In the genomic region with DNA sequence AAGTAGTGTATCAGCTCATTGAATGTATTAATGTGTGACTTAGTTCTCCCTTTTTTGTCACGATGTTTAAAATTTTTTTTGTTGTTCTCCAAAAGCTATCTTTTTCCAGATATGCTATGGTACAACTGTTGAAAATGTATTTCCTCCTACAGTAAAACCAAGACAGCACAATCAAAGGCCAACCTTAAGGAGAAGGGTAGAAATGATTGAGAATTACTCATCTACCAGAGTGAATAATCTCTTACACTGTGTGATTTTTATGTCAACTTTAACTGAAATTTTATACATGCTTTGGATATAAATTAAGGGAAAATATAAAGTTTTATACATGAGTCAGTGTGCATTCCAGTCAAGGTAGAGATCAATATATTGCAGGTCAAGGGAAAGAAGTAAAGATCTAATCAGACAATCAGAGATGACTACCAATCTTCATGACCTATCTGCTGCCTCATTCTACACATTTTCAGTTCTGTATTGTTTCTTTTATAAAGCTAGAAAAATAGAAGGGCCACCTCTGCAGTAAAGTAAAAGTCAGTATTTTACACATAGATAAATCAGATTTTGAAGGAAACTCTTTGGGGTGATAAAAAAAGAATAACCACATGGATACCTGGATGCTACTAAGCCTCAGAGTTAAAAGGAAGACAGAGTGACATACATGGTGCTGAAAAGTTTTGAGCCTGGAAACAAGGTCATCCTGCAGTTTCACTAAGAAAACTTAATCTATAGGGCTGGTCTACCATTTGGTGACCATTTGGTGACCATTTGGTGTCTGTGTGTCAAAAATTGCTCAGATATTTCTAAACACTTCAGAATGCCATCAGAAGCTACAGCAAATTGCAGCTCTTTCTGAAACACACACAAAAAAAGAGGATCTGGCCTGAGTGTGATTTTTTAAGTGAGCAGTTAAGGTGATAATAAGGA, we compare ENCODE assay signal across 8 cellular contexts. TPM values are rescaled to one million over a fixed set of nuclear protein-coding genes. Genes with fewer than 3 reads are reported as not detected.
DNase-seq lines count a peak whose midpoint lies in the region; ATAC-seq and TF ChIP-seq lines count a peak whose summit lies in the region.

No MANE protein-coding gene starts in this region.

- H3K4me1 ChIP-seq in iPS-15b (ENCODE audit: control insufficient read depth, insufficient read depth, low read length), result peaks cover 15% of the 10 kb centered on the region
- peaks cover 0 to 33% (median 18%) of the 10 kb centered on the region in 4 donors for H3K4me1 ChIP-seq in stomach

- peak overlapping the region; percentile 69 for H3K4me3 ChIP-seq in iPS-15b (ENCODE audit: low read depth, low read length)
- peak overlapping the region in 3 of 4 donors; percentile 39 to 49 (median 45) for H3K4me3 ChIP-seq in stomach

- TF ChIP-seq POLR2A in stomach (IDR thresholded peaks at IDR 0.05), result no peak

- 29 to 69% (median 40%) methylated on average over 1 of the region's 1 CpG for WGBS in stomach, 5 donors

- ATAC-seq in activated CD8-positive, alpha-beta memory T cell treated with anti-CD3 and anti-CD28 coated beads, Interleukin-2, amount 10 ng/mL, durations not matched to agents 7 days and 5 days, result peak; percentile 42
- ATAC-seq in WTC11, result no peak
- ATAC-seq in HG03139 (IDR thresholded peaks at IDR 0.05; ENCODE audit: unreplicated experiment), result no peak
- ATAC-seq in T-cell (replicated peaks in 1 of 4), result no peak

- intact Hi-C loops in stomach (cut with DNase I; ENCODE audit: low total_unique reads), result no loop called here

- H3K27ac ChIP-seq in stomach, result no peak overlapping the region

- no peak overlapping the region for H3K27ac Mint-ChIP-seq in activated CD8-positive, alpha-beta memory T cell treated with anti-CD3 and anti-CD28 coated beads, Interleukin-2, amount 10 ng/mL, durations not matched to agents 7 days and 5 days
- H3K27ac Mint-ChIP-seq in WTC11, result peak overlapping the region; percentile 54; the same call in 1 of the 2 replicates
- no peak overlapping the region for H3K27ac Mint-ChIP-seq in T-cell

- peaks cover 8% of the 10 kb centered on the region for H3K4me1 Mint-ChIP-seq in activated CD8-positive, alpha-beta memory T cell treated with anti-CD3 and anti-CD28 coated beads, Interleukin-2, amount 10 ng/mL, durations not matched to agents 7 days and 5 days
- H3K4me1 Mint-ChIP-seq in WTC11 (peaks cover 48% of the 10 kb centered on the region), T-cell (peaks cover 13 to 19% (median 15%) of the 10 kb centered on the region in 3 donors)

- POLR2A ChIA-PET in WTC11 (lab: Charles Lee), result no interaction called here
- POLR2A ChIA-PET in T-cell (lab: Charles Lee), result interaction anchor here in 1 of 2 donors (0.6 kb wide), 1 partner anchor 279 kb away, joined by 3 read pairs; no protein-coding TSS in a partner anchor

- H3K36me3 ChIP-seq in iPS-15b (ENCODE audit: control insufficient read depth, insufficient read depth, low read length) (no peaks in the 10 kb centered on the region), stomach (no peaks in the 10 kb centered on the region)

- CTCF ChIA-PET in activated CD8-positive, alpha-beta memory T cell treated with anti-CD3 and anti-CD28 coated beads, Interleukin-2, amount 10 ng/mL, durations not matched to agents 7 days and 5 days (lab: Charles Lee), result interaction anchor here (0.5 to 1.2 kb wide), 2 partner anchors 13 to 104 kb away, joined by 3 to 4 read pairs; no protein-coding TSS in a partner anchor
- CTCF ChIA-PET in WTC11 (lab: Charles Lee), result interaction anchor here (1.4 kb wide), 1 partner anchor 33 kb away, joined by 3 read pairs; no protein-coding TSS in a partner anchor
- CTCF ChIA-PET in T-cell (lab: Charles Lee), result interaction anchor here in 1 of 2 donors (0.5 kb wide), 1 partner anchor 55 kb away, joined by 3 read pairs; no protein-coding TSS in a partner anchor

- no peaks in the 10 kb centered on the region for H3K9me3 Mint-ChIP-seq in activated CD8-positive, alpha-beta memory T cell treated with anti-CD3 and anti-CD28 coated beads, Interleukin-2, amount 10 ng/mL, durations not matched to agents 7 days and 5 days (ENCODE audit: low read depth)
- H3K9me3 Mint-ChIP-seq in WTC11 (peaks cover 17% of the 10 kb centered on the region), T-cell (peaks cover 0 to 5% (median 3%) of the 10 kb centered on the region in 3 donors)

- H3K9ac ChIP-seq in iPS-15b (ENCODE audit: low read depth, low read length), result no peak overlapping the region

- TF ChIP-seq CTCF in WTC11 (IDR thresholded peaks at IDR 0.05) (no peak), stomach (IDR thresholded peaks at IDR 0.05) (no peak)

- no peaks in the 10 kb centered on the region for H3K27me3 ChIP-seq in iPS-15b (ENCODE audit: control insufficient read depth, insufficient read depth, low read length)
- H3K27me3 ChIP-seq in stomach, result no peaks in the 10 kb centered on the region

- H3K9me3 ChIP-seq in iPS-15b (ENCODE audit: control insufficient read depth, insufficient read depth, low read length) (no peaks in the 10 kb centered on the region), stomach (peaks cover 0 to 7% (median 0%) of the 10 kb centered on the region in 4 donors)

- no peak overlapping the region for H3K4me3 Mint-ChIP-seq in activated CD8-positive, alpha-beta memory T cell treated with anti-CD3 and anti-CD28 coated beads, Interleukin-2, amount 10 ng/mL, durations not matched to agents 7 days and 5 days
- H3K4me3 Mint-ChIP-seq in WTC11, result peak overlapping the region; percentile 85
- no peak overlapping the region for H3K4me3 Mint-ChIP-seq in T-cell

- H3K27me3 Mint-ChIP-seq in activated CD8-positive, alpha-beta memory T cell treated with anti-CD3 and anti-CD28 coated beads, Interleukin-2, amount 10 ng/mL, durations not matched to agents 7 days and 5 days, result peaks cover 9% of the 10 kb centered on the region
- H3K27me3 Mint-ChIP-seq in WTC11 (ENCODE audit: low read depth) (0 out of 2 replicates have a peak, but pooled peaks cover under 1% of the 10 kb centered on the region), T-cell (no peaks in the 10 kb centered on the region)

- no peak for DNase-seq in activated CD8-positive, alpha-beta memory T cell treated with anti-CD3 and anti-CD28 coated beads, Interleukin-2, amount 10 ng/mL, durations not matched to agents 7 days and 5 days
- DNase-seq in activated CD8-positive, alpha-beta memory T cell treated with anti-CD3 and anti-CD28 coated beads for 24 hours, result no peak
- DNase-seq in WTC11 (ENCODE audit: low spot score) (no peak), stomach (no peak), NCI-H2227 treated with DMSO at 0.1 percent for 48 hours (lab: John Stamatoyannopoulos, UW) (no peak), T-cell (no peak)

- TF ChIP-seq EP300 in stomach (IDR thresholded peaks at IDR 0.05), result no peak

- peaks cover 1% of the 10 kb centered on the region for H3K36me3 Mint-ChIP-seq in activated CD8-positive, alpha-beta memory T cell treated with anti-CD3 and anti-CD28 coated beads, Interleukin-2, amount 10 ng/mL, durations not matched to agents 7 days and 5 days
- H3K36me3 Mint-ChIP-seq in WTC11 (peaks cover 12% of the 10 kb centered on the region), T-cell (no peaks in the 10 kb centered on the region)

TF ChIP-seq in WTC11, 78 proteins besides CTCF, POLR2A, EP300 and RAD21 (continues in another document):
- TF ChIP-seq NFYB (CRISPR knock-in tag; conservative IDR thresholded peaks at IDR 0.05; ENCODE audit: low read depth) (no peak), ZNF219 (CRISPR knock-in tag; IDR thresholded peaks at IDR 0.05; ENCODE audit: borderline replicate concordance) (no peak), FOXP1 (CRISPR knock-in tag; IDR thresholded peaks at IDR 0.05; ENCODE audit: borderline replicate concordance) (no peak), ZNF396 (CRISPR knock-in tag; IDR thresholded peaks at IDR 0.05; ENCODE audit: borderline replicate concordance) (no peak), FOXK1 (CRISPR knock-in tag; IDR thresholded peaks at IDR 0.05) (no peak), SOX15 (CRISPR knock-in tag; IDR thresholded peaks at IDR 0.05) (no peak)
- TF ChIP-seq, protein P1, sequence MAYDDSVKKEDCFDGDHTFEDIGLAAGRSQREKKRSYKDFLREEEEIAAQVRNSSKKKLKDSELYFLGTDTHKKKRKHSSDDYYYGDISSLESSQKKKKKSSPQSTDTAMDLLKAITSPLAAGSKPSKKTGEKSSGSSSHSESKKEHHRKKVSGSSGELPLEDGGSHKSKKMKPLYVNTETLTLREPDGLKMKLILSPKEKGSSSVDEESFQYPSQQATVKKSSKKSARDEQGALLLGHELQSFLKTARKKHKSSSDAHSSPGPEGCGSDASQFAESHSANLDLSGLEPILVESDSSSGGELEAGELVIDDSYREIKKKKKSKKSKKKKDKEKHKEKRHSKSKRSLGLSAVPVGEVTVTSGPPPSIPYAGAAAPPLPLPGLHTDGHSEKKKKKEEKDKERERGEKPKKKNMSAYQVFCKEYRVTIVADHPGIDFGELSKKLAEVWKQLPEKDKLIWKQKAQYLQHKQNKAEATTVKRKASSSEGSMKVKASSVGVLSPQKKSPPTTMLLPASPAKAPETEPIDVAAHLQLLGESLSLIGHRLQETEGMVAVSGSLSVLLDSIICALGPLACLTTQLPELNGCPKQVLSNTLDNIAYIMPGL (CRISPR knock-in tag; IDR thresholded peaks at IDR 0.05), result no peak
- TF ChIP-seq, protein P2, sequence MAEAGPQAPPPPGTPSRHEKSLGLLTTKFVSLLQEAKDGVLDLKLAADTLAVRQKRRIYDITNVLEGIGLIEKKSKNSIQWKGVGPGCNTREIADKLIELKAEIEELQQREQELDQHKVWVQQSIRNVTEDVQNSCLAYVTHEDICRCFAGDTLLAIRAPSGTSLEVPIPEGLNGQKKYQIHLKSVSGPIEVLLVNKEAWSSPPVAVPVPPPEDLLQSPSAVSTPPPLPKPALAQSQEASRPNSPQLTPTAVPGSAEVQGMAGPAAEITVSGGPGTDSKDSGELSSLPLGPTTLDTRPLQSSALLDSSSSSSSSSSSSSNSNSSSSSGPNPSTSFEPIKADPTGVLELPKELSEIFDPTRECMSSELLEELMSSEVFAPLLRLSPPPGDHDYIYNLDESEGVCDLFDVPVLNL (CRISPR knock-in tag; IDR thresholded peaks at IDR 0.05; ENCODE audit: borderline replicate concordance, low read depth), result no peak

RNA-seq across cellular contexts. Expression of a gene that starts 1.6 kb away (rescaled TPM):
- total RNA-seq in activated CD8-positive, alpha-beta memory T cell treated with anti-CD3 and anti-CD28 coated beads, Interleukin-2, amount 10 ng/mL, durations not matched to agents 7 days and 5 days, result 1 to 10 TPM; 1.8 to 7.2 TPM
- 14.6 to 17.8 TPM (median 16.5 TPM) in 3 replicates for total RNA-seq in WTC11 (2021)
- total RNA-seq in stomach, result 100 to 1,000 TPM in 1 of 5 donors, 10 to 100 TPM in 4; 39.3 to 132 (median 68.8) TPM
- polyA plus RNA-seq in stomach, result 10 to 100 TPM in 2 of 3 donors, 1 to 10 TPM in 1; 6.0 to 13.3 (median 12.3) TPM
- total RNA-seq in T-cell, result 10 to 100 TPM; 11.3 to 92.9 (median 22.7) TPM

RNA-seq across cellular contexts. Expression of a gene that starts 55.9 kb away (rescaled TPM):
- total RNA-seq in activated CD8-positive, alpha-beta memory T cell treated with anti-CD3 and anti-CD28 coated beads, Interleukin-2, amount 10 ng/mL, durations not matched to agents 7 days and 5 days, result 1 to 10 TPM; 3.7 to 4.6 TPM
- total RNA-seq in WTC11 (2021) (5.0 to 6.0 TPM (median 5.3 TPM) in 3 replicates), stomach (10 to 100 TPM in 2 of 5 donors, 1 to 10 TPM in 2, not detected in 1; 2.3 to 11.9 (median 9.5) TPM), T-cell (1 to 10 TPM; 3.8 to 6.7 (median 5.2) TPM)
- 1 to 10 TPM; 2.7 to 3.0 (median 2.9) TPM for polyA plus RNA-seq in stomach
